ENCODE assay signal across 10 cellular contexts in the genomic region with DNA sequence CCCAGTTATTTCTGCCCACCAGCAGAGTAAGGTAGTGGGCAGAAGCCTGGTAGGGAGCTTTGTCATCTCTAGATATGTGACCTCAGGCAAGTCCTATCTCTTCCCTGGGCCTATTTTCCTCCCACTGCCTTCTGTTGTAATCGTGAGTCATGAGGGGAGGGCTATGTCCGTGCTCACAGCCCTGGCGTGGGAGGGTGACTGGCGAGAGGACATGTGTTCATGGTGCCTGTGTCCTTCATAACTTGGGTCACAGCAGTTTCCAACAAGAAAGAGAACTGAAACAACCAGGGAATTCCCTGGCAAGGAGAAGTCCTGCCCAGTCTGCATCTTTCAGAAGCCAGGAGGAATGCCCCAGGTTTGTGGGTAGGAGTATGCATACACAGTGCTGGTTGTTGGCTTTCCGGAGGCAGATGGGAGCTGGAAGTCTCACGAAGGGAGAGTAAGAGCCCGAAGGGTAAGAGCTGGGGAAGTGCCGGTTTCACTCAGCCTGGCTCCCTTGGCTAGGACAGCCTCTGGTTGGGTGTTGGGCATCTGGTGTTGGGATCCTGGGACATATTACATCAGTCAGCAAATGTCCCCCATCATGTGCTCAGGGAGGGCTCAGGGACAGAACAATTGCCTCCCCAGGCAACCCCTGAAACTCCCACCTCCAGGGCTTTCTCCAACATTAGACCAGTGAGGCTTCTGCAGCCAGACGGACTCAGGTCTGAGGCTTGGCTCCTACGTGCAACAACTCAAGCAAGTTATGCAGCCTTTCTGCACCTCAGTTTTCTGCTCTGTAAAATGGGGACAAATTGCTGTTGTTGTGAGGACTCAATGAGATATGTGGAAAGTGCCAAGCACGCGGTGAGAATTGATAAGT. TPM values are rescaled to one million over a fixed set of nuclear protein-coding genes. Genes with fewer than 3 reads are reported as not detected.
DNase-seq lines count a peak whose midpoint lies in the region; ATAC-seq and TF ChIP-seq lines count a peak whose summit lies in the region.
"Had no signal": no experiment of that assay in that cellular context is flagged by ENCODE, and none has a peak within 500 bp of the region (broad histone marks: within the 10 kb centered on the region; RNA-seq: fewer than 3 reads in every experiment).

No MANE protein-coding gene starts in this region.

- H3K27me3 Mint-ChIP-seq in WTC11 (ENCODE audit: low read depth) (peaks cover 51% of the 10 kb centered on the region), endothelial cell (ENCODE audit: unreplicated experiment) (peaks cover 3% of the 10 kb centered on the region)

- no peak overlapping the region for H3K4me3 ChIP-seq in right lobe of liver
- H3K4me3 ChIP-seq: SJSA1 had no signal

- no peaks in the 10 kb centered on the region for H3K4me1 ChIP-seq in right lobe of liver
- H3K4me1 ChIP-seq: SJSA1 had no signal

- no peak for TF ChIP-seq POLR2A in right lobe of liver (IDR thresholded peaks at IDR 0.05)

- H3K27ac Mint-ChIP-seq in WTC11, result no peak overlapping the region
- H3K27ac Mint-ChIP-seq in endothelial cell (ENCODE audit: unreplicated experiment), result no peak overlapping the region

- no peaks in the 10 kb centered on the region for H3K9me3 ChIP-seq in right lobe of liver
- H3K9me3 ChIP-seq: SJSA1 had no signal

- WGBS in right lobe of liver (ENCODE audit: insufficient coverage, low coverage, low lambda C conversion rate, missing lambda C conversion rate), result 64% methylated on average over 12 of the region's 12 CpGs

- H3K4me1 Mint-ChIP-seq in WTC11, result no peaks in the 10 kb centered on the region
- peaks cover 3% of the 10 kb centered on the region for H3K4me1 Mint-ChIP-seq in endothelial cell (ENCODE audit: unreplicated experiment)

- no peak overlapping the region for H3K27ac ChIP-seq in right lobe of liver
- H3K27ac ChIP-seq: 22Rv1, SJSA1 had no signal

- H3K36me3 ChIP-seq in right lobe of liver, result no peaks in the 10 kb centered on the region
- H3K36me3 ChIP-seq: SJSA1 had no signal

- DNase-seq in DMS 273 (lab: John Stamatoyannopoulos, UW; ENCODE audit: unreplicated experiment) (peak; percentile 52), DMS 273 treated with DMSO at 0.1 percent for 48 hours (lab: John Stamatoyannopoulos, UW) (no peak), WTC11 (ENCODE audit: low spot score) (peak; percentile 1), right lobe of liver (peak in 1 of 3 donors; percentile 55), NCI-H524 treated with DMSO at 0.1 percent for 48 hours (lab: John Stamatoyannopoulos, UW) (no peak), NCI-H748 treated with DMSO at 0.1 percent for 48 hours (lab: John Stamatoyannopoulos, UW) (no peak), endothelial cell (ENCODE audit: low spot score) (no peak)

- CTCF ChIA-PET in WTC11 (lab: Charles Lee), result interaction anchor here (0.8 to 11.9 kb wide), 23 partner anchors 8 to 273 kb away, joined by 3 to 524 read pairs (median 7); a partner anchor contains a TSS

- H3K4me3 Mint-ChIP-seq in WTC11 (no peak overlapping the region), endothelial cell (ENCODE audit: unreplicated experiment) (no peak overlapping the region)

- TF ChIP-seq CTCF in WTC11 (IDR thresholded peaks at IDR 0.05), result no peak
- TF ChIP-seq CTCF in right lobe of liver (IDR thresholded peaks at IDR 0.05), result no peak
- TF ChIP-seq CTCF in endothelial cell (IDR thresholded peaks at IDR 0.05; ENCODE audit: unreplicated experiment), result no peak

- H3K36me3 Mint-ChIP-seq in WTC11 (no peaks in the 10 kb centered on the region), endothelial cell (ENCODE audit: low read depth, unreplicated experiment) (no peaks in the 10 kb centered on the region)

- no peaks in the 10 kb centered on the region for H3K27me3 ChIP-seq in right lobe of liver

- intact Hi-C loops in right lobe of liver (cut with DNase I), result no loop called here

- ATAC-seq in HG03066 (IDR thresholded peaks at IDR 0.05; ENCODE audit: low read depth, unreplicated experiment) (peak; percentile 53), WTC11 (no peak), right lobe of liver (peak; percentile 40 to 80 (median 50))

- POLR2A ChIA-PET in WTC11 (lab: Charles Lee), result no interaction called here

- H3K9me3 Mint-ChIP-seq in WTC11, result no peaks in the 10 kb centered on the region
- no peaks in the 10 kb centered on the region for H3K9me3 Mint-ChIP-seq in endothelial cell (ENCODE audit: unreplicated experiment)

TF ChIP-seq in WTC11, 78 proteins besides CTCF, POLR2A, EP300 and RAD21:
- TF ChIP-seq, protein P1, sequence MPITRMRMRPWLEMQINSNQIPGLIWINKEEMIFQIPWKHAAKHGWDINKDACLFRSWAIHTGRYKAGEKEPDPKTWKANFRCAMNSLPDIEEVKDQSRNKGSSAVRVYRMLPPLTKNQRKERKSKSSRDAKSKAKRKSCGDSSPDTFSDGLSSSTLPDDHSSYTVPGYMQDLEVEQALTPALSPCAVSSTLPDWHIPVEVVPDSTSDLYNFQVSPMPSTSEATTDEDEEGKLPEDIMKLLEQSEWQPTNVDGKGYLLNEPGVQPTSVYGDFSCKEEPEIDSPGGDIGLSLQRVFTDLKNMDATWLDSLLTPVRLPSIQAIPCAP (CRISPR knock-in tag; IDR thresholded peaks at IDR 0.05), result no peak
- TF ChIP-seq, protein P2, sequence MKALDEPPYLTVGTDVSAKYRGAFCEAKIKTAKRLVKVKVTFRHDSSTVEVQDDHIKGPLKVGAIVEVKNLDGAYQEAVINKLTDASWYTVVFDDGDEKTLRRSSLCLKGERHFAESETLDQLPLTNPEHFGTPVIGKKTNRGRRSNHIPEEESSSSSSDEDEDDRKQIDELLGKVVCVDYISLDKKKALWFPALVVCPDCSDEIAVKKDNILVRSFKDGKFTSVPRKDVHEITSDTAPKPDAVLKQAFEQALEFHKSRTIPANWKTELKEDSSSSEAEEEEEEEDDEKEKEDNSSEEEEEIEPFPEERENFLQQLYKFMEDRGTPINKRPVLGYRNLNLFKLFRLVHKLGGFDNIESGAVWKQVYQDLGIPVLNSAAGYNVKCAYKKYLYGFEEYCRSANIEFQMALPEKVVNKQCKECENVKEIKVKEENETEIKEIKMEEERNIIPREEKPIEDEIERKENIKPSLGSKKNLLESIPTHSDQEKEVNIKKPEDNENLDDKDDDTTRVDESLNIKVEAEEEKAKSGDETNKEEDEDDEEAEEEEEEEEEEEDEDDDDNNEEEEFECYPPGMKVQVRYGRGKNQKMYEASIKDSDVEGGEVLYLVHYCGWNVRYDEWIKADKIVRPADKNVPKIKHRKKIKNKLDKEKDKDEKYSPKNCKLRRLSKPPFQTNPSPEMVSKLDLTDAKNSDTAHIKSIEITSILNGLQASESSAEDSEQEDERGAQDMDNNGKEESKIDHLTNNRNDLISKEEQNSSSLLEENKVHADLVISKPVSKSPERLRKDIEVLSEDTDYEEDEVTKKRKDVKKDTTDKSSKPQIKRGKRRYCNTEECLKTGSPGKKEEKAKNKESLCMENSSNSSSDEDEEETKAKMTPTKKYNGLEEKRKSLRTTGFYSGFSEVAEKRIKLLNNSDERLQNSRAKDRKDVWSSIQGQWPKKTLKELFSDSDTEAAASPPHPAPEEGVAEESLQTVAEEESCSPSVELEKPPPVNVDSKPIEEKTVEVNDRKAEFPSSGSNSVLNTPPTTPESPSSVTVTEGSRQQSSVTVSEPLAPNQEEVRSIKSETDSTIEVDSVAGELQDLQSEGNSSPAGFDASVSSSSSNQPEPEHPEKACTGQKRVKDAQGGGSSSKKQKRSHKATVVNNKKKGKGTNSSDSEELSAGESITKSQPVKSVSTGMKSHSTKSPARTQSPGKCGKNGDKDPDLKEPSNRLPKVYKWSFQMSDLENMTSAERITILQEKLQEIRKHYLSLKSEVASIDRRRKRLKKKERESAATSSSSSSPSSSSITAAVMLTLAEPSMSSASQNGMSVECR (CRISPR knock-in tag; IDR thresholded peaks at IDR 0.05; ENCODE audit: borderline replicate concordance), result no peak
- TF ChIP-seq TP53 (CRISPR knock-in tag; IDR thresholded peaks at IDR 0.05) (no peak), ZNF121 (CRISPR knock-in tag; IDR thresholded peaks at IDR 0.05) (no peak), FOXJ3 (CRISPR knock-in tag; IDR thresholded peaks at IDR 0.05; ENCODE audit: borderline replicate concordance) (no peak), GTF2I (CRISPR knock-in tag; conservative IDR thresholded peaks at IDR 0.05) (no peak), FOXP1 (CRISPR knock-in tag; IDR thresholded peaks at IDR 0.05; ENCODE audit: borderline replicate concordance) (no peak)
- TF ChIP-seq, protein P3, sequence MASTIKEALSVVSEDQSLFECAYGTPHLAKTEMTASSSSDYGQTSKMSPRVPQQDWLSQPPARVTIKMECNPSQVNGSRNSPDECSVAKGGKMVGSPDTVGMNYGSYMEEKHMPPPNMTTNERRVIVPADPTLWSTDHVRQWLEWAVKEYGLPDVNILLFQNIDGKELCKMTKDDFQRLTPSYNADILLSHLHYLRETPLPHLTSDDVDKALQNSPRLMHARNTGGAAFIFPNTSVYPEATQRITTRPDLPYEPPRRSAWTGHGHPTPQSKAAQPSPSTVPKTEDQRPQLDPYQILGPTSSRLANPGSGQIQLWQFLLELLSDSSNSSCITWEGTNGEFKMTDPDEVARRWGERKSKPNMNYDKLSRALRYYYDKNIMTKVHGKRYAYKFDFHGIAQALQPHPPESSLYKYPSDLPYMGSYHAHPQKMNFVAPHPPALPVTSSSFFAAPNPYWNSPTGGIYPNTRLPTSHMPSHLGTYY (CRISPR knock-in tag; IDR thresholded peaks at IDR 0.05), result no peak
- TF ChIP-seq, protein P4, sequence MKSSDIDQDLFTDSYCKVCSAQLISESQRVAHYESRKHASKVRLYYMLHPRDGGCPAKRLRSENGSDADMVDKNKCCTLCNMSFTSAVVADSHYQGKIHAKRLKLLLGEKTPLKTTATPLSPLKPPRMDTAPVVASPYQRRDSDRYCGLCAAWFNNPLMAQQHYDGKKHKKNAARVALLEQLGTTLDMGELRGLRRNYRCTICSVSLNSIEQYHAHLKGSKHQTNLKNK (CRISPR knock-in tag; IDR thresholded peaks at IDR 0.05), result no peak
- TF ChIP-seq, protein P5, sequence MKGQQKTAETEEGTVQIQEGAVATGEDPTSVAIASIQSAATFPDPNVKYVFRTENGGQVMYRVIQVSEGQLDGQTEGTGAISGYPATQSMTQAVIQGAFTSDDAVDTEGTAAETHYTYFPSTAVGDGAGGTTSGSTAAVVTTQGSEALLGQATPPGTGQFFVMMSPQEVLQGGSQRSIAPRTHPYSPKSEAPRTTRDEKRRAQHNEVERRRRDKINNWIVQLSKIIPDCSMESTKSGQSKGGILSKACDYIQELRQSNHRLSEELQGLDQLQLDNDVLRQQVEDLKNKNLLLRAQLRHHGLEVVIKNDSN (CRISPR knock-in tag; IDR thresholded peaks at IDR 0.05), result no peak

RNA-seq across cellular contexts. Expression of a gene that starts 4.3 kb away (rescaled TPM):
- total RNA-seq in WTC11 (2021), result not detected in 3 replicates
- total RNA-seq in right lobe of liver, result under 1 TPM in 2 of 6 experiments, not detected in 4; 0.05 to 0.09 TPM
- total RNA-seq in endothelial cell (ENCODE audit: unreplicated experiment), result not detected
- total RNA-seq: SJSA1 had no signal

RNA-seq across cellular contexts. Expression of a gene that starts 9.3 kb away (rescaled TPM):
- total RNA-seq in WTC11 (2021), result not detected in 3 replicates
- total RNA-seq in right lobe of liver, result not detected
- not detected for total RNA-seq in endothelial cell (ENCODE audit: unreplicated experiment)
- total RNA-seq: SJSA1 had no signal

RNA-seq across cellular contexts. Expression of a gene that starts 57.4 kb away (rescaled TPM):
- total RNA-seq in WTC11 (2021) (83.8 to 93.7 TPM (median 85.9 TPM) in 3 replicates), right lobe of liver (100 to 1,000 TPM in 2 of 6 experiments, 10 to 100 TPM in 4; 40.0 to 113 (median 51.6) TPM), endothelial cell (ENCODE audit: unreplicated experiment) (181 TPM)

Comparison
In these comparisons a context has a peak if more than half of its experiments do, and no peak if none do; other contexts are left out.
1. DNase-seq: peak in DMS 273 (single experiment) and WTC11 (single experiment); none in DMS 273 treated with DMSO at 0.1 percent for 48 hours (single experiment), NCI-H524 treated with DMSO at 0.1 percent for 48 hours (single experiment), NCI-H748 treated with DMSO at 0.1 percent for 48 hours (single experiment) and endothelial cell (single experiment).